In genomic region chr2:40200516-40200915, GRCh38 we compare ENCODE assay signal across 18 cellular contexts.
DNase-seq lines count a peak whose midpoint lies in the region; ATAC-seq, FAIRE-seq and TF ChIP-seq lines count a peak whose summit lies in the region.
"Had no signal": no experiment of that assay in that cellular context is flagged by ENCODE, and none has a peak within 500 bp of the region (broad histone marks: within the 10 kb centered on the region; RNA-seq: fewer than 3 reads in every experiment).

No MANE protein-coding gene starts in this region.

- TF ChIP-seq EP300 in SK-N-SH (IDR thresholded peaks at IDR 0.05; ENCODE audit: borderline replicate concordance in 1 of 2, low read depth in 1 of 2, low read length in 1 of 2): no peak

- H3K27me3 Mint-ChIP-seq in astrocyte (ENCODE audit: low read depth, unreplicated experiment) (no peaks in the 10 kb centered on the region), GM23338 (ENCODE audit: insufficient read depth, low read depth, poor library complexity) (peaks cover 2% of the 10 kb centered on the region)

- H3K9ac ChIP-seq in SK-N-SH: no peak overlapping the region
- H3K9ac ChIP-seq in astrocyte (ENCODE audit: low read length): no peak overlapping the region

- H3K4me2 ChIP-seq in SK-N-SH (no peak overlapping the region; the same call in 1 of the 2 replicates), astrocyte (ENCODE audit: low read length) (no peak overlapping the region), GM23338 (no peak overlapping the region)

- H3K4me3 ChIP-seq in SK-N-SH (ENCODE audit: low read depth in 2 of 2, low read length in 1 of 2) (no peak overlapping the region), astrocyte (ENCODE audit: insufficient read depth, low read depth, low read length) (no peak overlapping the region), foreskin fibroblast (ENCODE audit: low read depth in 1 of 2, low read length in 2 of 2) (no peak overlapping the region), GM23338 (no peak overlapping the region)

- peaks cover 4 to 15% of the 10 kb centered on the region in 2 experiments; a peak in 2 of 4 replicates for H3K4me1 ChIP-seq in SK-N-SH (ENCODE audit: control insufficient read depth in 1 of 2, insufficient read depth in 2 of 2, low read depth in 1 of 2, low read length in 1 of 2)
- H3K4me1 ChIP-seq in astrocyte (ENCODE audit: insufficient read depth, low read length): peaks cover 5% of the 10 kb centered on the region
- no peaks in the 10 kb centered on the region for H3K4me1 ChIP-seq in GM23338 (ENCODE audit: insufficient read depth)

- H3K27ac Mint-ChIP-seq in astrocyte (ENCODE audit: unreplicated experiment) (no peak overlapping the region), GM23338 (no peak overlapping the region)
- H3K27ac Mint-ChIP-seq: CD14-positive monocyte, H9 had no signal

- H3K27ac ChIP-seq in SK-N-SH (ENCODE audit: low read depth in 2 of 2, low read length in 1 of 2) (peak overlapping the region; percentile 28 to 61; a peak in 3 of 4 replicates), astrocyte (ENCODE audit: low read depth, low read length) (no peak overlapping the region), GM23338 (ENCODE audit: low read depth) (no peak overlapping the region)
- H3K27ac ChIP-seq: 22Rv1 had no signal

- no peaks in the 10 kb centered on the region for H3K79me2 ChIP-seq in SK-N-SH (ENCODE audit: insufficient read depth)
- H3K79me2 ChIP-seq in astrocyte (ENCODE audit: insufficient read depth, low read length): no peaks in the 10 kb centered on the region
- no peaks in the 10 kb centered on the region for H3K79me2 ChIP-seq in GM23338 (replicated peaks; ENCODE audit: insufficient read depth)

- H3K27me3 ChIP-seq in SK-N-SH (ENCODE audit: insufficient read depth) (no peaks in the 10 kb centered on the region), astrocyte (ENCODE audit: insufficient read depth, low read length) (no peaks in the 10 kb centered on the region), GM23338 (ENCODE audit: insufficient read depth) (no peaks in the 10 kb centered on the region)

- H3K4me3 Mint-ChIP-seq in astrocyte (ENCODE audit: unreplicated experiment) (no peak overlapping the region), GM23338 (no peak overlapping the region)
- H3K4me3 Mint-ChIP-seq: CD14-positive monocyte, H9 had no signal

- H3F3A ChIP-seq in SK-N-SH (replicated peaks; ENCODE audit: insufficient read depth): no peaks in the 10 kb centered on the region
- no peaks in the 10 kb centered on the region for H3F3A ChIP-seq in GM23338 (replicated peaks; ENCODE audit: low read depth)

- DNase-seq in SK-N-SH (no peak), astrocyte (ENCODE audit: low read depth) (peak; percentile 29), foreskin fibroblast (peak; percentile 30 to 70), HTR-8/SVneo (ENCODE audit: insufficient read length, low spot score) (no peak), GM23338 (ENCODE audit: low spot score) (no peak)
- DNase-seq: COR-L47, DMS153, GF-D8, H9, MM.1S, NCI-H1105 treated with DMSO at 0.1 percent for 48 hours, NCI-H187, T-helper 1 cell had no signal

- CTCF ChIA-PET in SK-N-SH (lab: Yijun Ruan, JAX): interaction anchor here (1.6 to 2.2 kb wide), 2 partner anchors 9 to 13 kb away, joined by 4 to 5 read pairs; no protein-coding TSS in a partner anchor

- H3K9me2 ChIP-seq in SK-N-SH (no peaks in the 10 kb centered on the region), GM23338 (ENCODE audit: insufficient read depth) (no peaks in the 10 kb centered on the region)

- POLR2A ChIA-PET in SK-N-SH (lab: Yijun Ruan, JAX): no interaction called here

- no peaks in the 10 kb centered on the region for H3K36me3 Mint-ChIP-seq in astrocyte (ENCODE audit: low read depth, unreplicated experiment)
- H3K36me3 Mint-ChIP-seq in GM23338 (ENCODE audit: low read depth): peaks cover 3% of the 10 kb centered on the region; the same call in 1 of the 3 replicates

- H4K20me1 ChIP-seq in SK-N-SH (ENCODE audit: insufficient read depth) (no peaks in the 10 kb centered on the region), astrocyte (ENCODE audit: insufficient read depth, low read length) (no peaks in the 10 kb centered on the region), GM23338 (replicated peaks; ENCODE audit: insufficient read depth) (no peaks in the 10 kb centered on the region)

- 59% methylated on average over 2 of the region's 2 CpGs for WGBS in SK-N-SH (ENCODE audit: low lambda C conversion rate)

- ATAC-seq in SK-N-SH treated with all-trans-retinoic acid at 6 μM for 48 hours (no peak), HG02870 (IDR thresholded peaks at IDR 0.05; ENCODE audit: unreplicated experiment) (no peak), GM19328 (IDR thresholded peaks at IDR 0.05; ENCODE audit: unreplicated experiment) (no peak), GM23338 (no peak)

- TF ChIP-seq RAD21 in SK-N-SH (IDR thresholded peaks at IDR 0.05; ENCODE audit: low read length): no peak

- FAIRE-seq in astrocyte (lab: Jason Lieb, UNC): no peak
- no peak for FAIRE-seq in HTR-8/SVneo (lab: Jason Lieb, UNC)

- H3K9me3 ChIP-seq in SK-N-SH: no peaks in the 10 kb centered on the region
- no peaks in the 10 kb centered on the region for H3K9me3 ChIP-seq in astrocyte (ENCODE audit: insufficient read depth, low read depth, low read length)

- H3K4me1 Mint-ChIP-seq in astrocyte (ENCODE audit: low read depth, unreplicated experiment): peaks cover 33% of the 10 kb centered on the region
- peaks cover 10% of the 10 kb centered on the region; the same call in 2 of the 3 replicates for H3K4me1 Mint-ChIP-seq in GM23338
- H3K4me1 Mint-ChIP-seq: CD14-positive monocyte had no signal

- no peaks in the 10 kb centered on the region for H3K36me3 ChIP-seq in SK-N-SH (replicated peaks in 1 of 2; ENCODE audit: control insufficient read depth in 1 of 2, insufficient read depth in 2 of 2, low read length in 1 of 2)
- H3K36me3 ChIP-seq in astrocyte (ENCODE audit: insufficient read depth, low read length): no peaks in the 10 kb centered on the region
- H3K36me3 ChIP-seq in GM23338 (ENCODE audit: insufficient read depth): no peaks in the 10 kb centered on the region

- H2AFZ ChIP-seq in SK-N-SH (ENCODE audit: low read depth) (no peak overlapping the region), astrocyte (ENCODE audit: low read depth, low read length) (no peak overlapping the region), GM23338 (no peak overlapping the region)

- no peak for TF ChIP-seq CTCF in SK-N-SH (IDR thresholded peaks at IDR 0.05)
- no peak for TF ChIP-seq CTCF in astrocyte (IDR thresholded peaks at IDR 0.05; ENCODE audit: insufficient read depth, low read depth, low read length)
- no peak for TF ChIP-seq CTCF in foreskin fibroblast (IDR thresholded peaks at IDR 0.05; ENCODE audit: low read depth, low read length)
- TF ChIP-seq CTCF in GM23338 (conservative IDR thresholded peaks at IDR 0.05; ENCODE audit: low read depth in 2 of 2): no peak

- no peaks in the 10 kb centered on the region for H3K9me3 Mint-ChIP-seq in astrocyte (ENCODE audit: unreplicated experiment)
- H3K9me3 Mint-ChIP-seq in GM23338: peaks cover 3% of the 10 kb centered on the region; the same call in 1 of the 3 replicates

TF ChIP-seq in SK-N-SH, 30 proteins besides CTCF, POLR2A, EP300 and RAD21 (continues in another document):
- no peak for TF ChIP-seq POLR2AphosphoS5 (IDR thresholded peaks at IDR 0.05; ENCODE audit: low read depth, low read length)
- TF ChIP-seq TCF12 (IDR thresholded peaks at IDR 0.05): no peak
- no peak for TF ChIP-seq USF2 (IDR thresholded peaks at IDR 0.05; ENCODE audit: borderline replicate concordance, low read depth, low read length)
- TF ChIP-seq GATA2 (CRISPR knock-in tag; IDR thresholded peaks at IDR 0.05): no peak
- TF ChIP-seq SMC3 (IDR thresholded peaks at IDR 0.05; ENCODE audit: low read depth, low read length): no peak

TF ChIP-seq in SK-N-SH treated with all-trans-retinoic acid at 6 μM for 48 hours, 23 proteins besides CTCF, POLR2A, EP300 and RAD21:
- TF ChIP-seq ESRRG (CRISPR knock-in tag; IDR thresholded peaks at IDR 0.05): no peak
- no peak for TF ChIP-seq CREB5 (CRISPR knock-in tag; IDR thresholded peaks at IDR 0.05; ENCODE audit: low read depth)
- TF ChIP-seq ZNF8 (CRISPR knock-in tag; IDR thresholded peaks at IDR 0.05): no peak
- TF ChIP-seq ZFP3 (CRISPR knock-in tag; IDR thresholded peaks at IDR 0.05): no peak

TF ChIP-seq in GM23338, 12 proteins besides CTCF, POLR2A, EP300 and RAD21 (continues in another document):
- TF ChIP-seq EZH2 (IDR thresholded peaks at IDR 0.05; ENCODE audit: low read depth, unreplicated experiment): no peak
- no peak for TF ChIP-seq CREB1 (CRISPR knock-in tag; IDR thresholded peaks at IDR 0.05; ENCODE audit: low read depth)
- TF ChIP-seq ZNF331 (CRISPR knock-in tag; IDR thresholded peaks at IDR 0.05; ENCODE audit: low read depth): no peak
- TF ChIP-seq REST (IDR thresholded peaks at IDR 0.05; ENCODE audit: unreplicated experiment): no peak
- TF ChIP-seq ZNF114 (CRISPR knock-in tag; IDR thresholded peaks at IDR 0.05): no peak
- no peak for TF ChIP-seq STAT1 (IDR thresholded peaks at IDR 0.05; ENCODE audit: unreplicated experiment)

Comparison
In these comparisons a context has a peak if more than half of its experiments do, and no peak if none do; other contexts are left out.
1. DNase-seq: peak in astrocyte (single experiment) and foreskin fibroblast (2 of 2); none in SK-N-SH (single experiment), HTR-8/SVneo (single experiment) and GM23338 (single experiment).
2. H3K27ac ChIP-seq: peak in SK-N-SH (2 of 2); none in astrocyte (single experiment) and GM23338 (single experiment).